Comparison of ENCODE assay signal across 8 cellular contexts in genomic region chr18:75211721-75212625, GRCh38. TPM values are rescaled to one million over a fixed set of nuclear protein-coding genes. Genes with fewer than 3 reads are reported as not detected.
DNase-seq lines count a peak whose midpoint lies in the region; ATAC-seq and TF ChIP-seq lines count a peak whose summit lies in the region.

No MANE protein-coding gene starts in this region.

- TF ChIP-seq EP300 in SK-N-SH (IDR thresholded peaks at IDR 0.05; ENCODE audit: borderline replicate concordance in 1 of 2, low read depth in 1 of 2, low read length in 1 of 2) = no peak

- peak overlapping the region; percentile 86 for H3K4me2 ChIP-seq in SK-N-SH
- peak overlapping the region; percentile 86 for H3K4me2 ChIP-seq in skeletal muscle satellite cell (ENCODE audit: low read length)

- ATAC-seq in SK-N-SH treated with all-trans-retinoic acid at 6 μM for 48 hours = no peak

- 8% methylated on average over 14 of the region's 82 CpGs for WGBS in SK-N-SH (ENCODE audit: low lambda C conversion rate)
- 0 to 1% (median 1%) methylated on average over 7 to 82 of the region's 82 CpGs for WGBS in adrenal gland, 4 donors

- no peaks in the 10 kb centered on the region for H3K27me3 ChIP-seq in SK-N-SH (ENCODE audit: insufficient read depth)
- H3K27me3 ChIP-seq in adrenal gland = no peaks in the 10 kb centered on the region
- H3K27me3 ChIP-seq in iPS-15b (ENCODE audit: control insufficient read depth, insufficient read depth, low read length) = peaks cover 59% of the 10 kb centered on the region
- H3K27me3 ChIP-seq in skeletal muscle satellite cell (ENCODE audit: control insufficient read depth, insufficient read depth, low read length) = no peaks in the 10 kb centered on the region

- peak; percentile 7; the same call in 1 of the 2 replicates for TF ChIP-seq RAD21 in SK-N-SH (IDR thresholded peaks at IDR 0.05; ENCODE audit: low read length)

- H3K4me1 ChIP-seq in SK-N-SH (ENCODE audit: control insufficient read depth in 1 of 2, insufficient read depth in 2 of 2, low read depth in 1 of 2, low read length in 1 of 2) (peaks cover 10 to 29% of the 10 kb centered on the region in 2 experiments; a peak in 3 of 4 replicates), adrenal gland (replicated peaks in 1 of 2) (peaks cover 20 to 35% of the 10 kb centered on the region in 2 donors), iPS-15b (ENCODE audit: control insufficient read depth, insufficient read depth, low read length) (peaks cover 11% of the 10 kb centered on the region), skeletal muscle satellite cell (ENCODE audit: control insufficient read depth, insufficient read depth, low read length) (peaks cover 29% of the 10 kb centered on the region)

- H3K79me2 ChIP-seq in SK-N-SH (ENCODE audit: insufficient read depth) = peaks cover 46% of the 10 kb centered on the region

- TF ChIP-seq POLR2A in adrenal gland (IDR thresholded peaks at IDR 0.05) = peak in 1 of 2 donors; percentile 42

- peak overlapping the region in 1 of 2 experiments; percentile 50; a peak in 1 of 4 replicates for H3K27ac ChIP-seq in SK-N-SH (ENCODE audit: low read depth in 2 of 2, low read length in 1 of 2)
- H3K27ac ChIP-seq in adrenal gland = peak overlapping the region in 3 of 5 donors; percentile 77 to 90 (median 88)

- H3K9me2 ChIP-seq in SK-N-SH = no peaks in the 10 kb centered on the region

- TF ChIP-seq CTCF in SK-N-SH (IDR thresholded peaks at IDR 0.05) (no peak), adrenal gland (IDR thresholded peaks at IDR 0.05) (no peak)

- peaks cover 20% of the 10 kb centered on the region for H3F3A ChIP-seq in SK-N-SH (replicated peaks; ENCODE audit: insufficient read depth)

- POLR2A ChIA-PET in SK-N-SH (lab: Yijun Ruan, JAX) = no interaction called here

- H3K36me3 ChIP-seq in SK-N-SH (replicated peaks in 1 of 2; ENCODE audit: control insufficient read depth in 1 of 2, insufficient read depth in 2 of 2, low read length in 1 of 2) (no peaks in the 10 kb centered on the region), adrenal gland (replicated peaks in 1 of 2) (no peaks in the 10 kb centered on the region), iPS-15b (ENCODE audit: control insufficient read depth, insufficient read depth, low read length) (no peaks in the 10 kb centered on the region), skeletal muscle satellite cell (ENCODE audit: insufficient read depth, low read length) (no peaks in the 10 kb centered on the region)

- CTCF ChIA-PET in SK-N-SH (lab: Yijun Ruan, JAX) = interaction anchor here (1.5 kb wide), 1 partner anchor 44 kb away, joined by 4 read pairs; no protein-coding TSS in a partner anchor

- H2AFZ ChIP-seq in SK-N-SH (ENCODE audit: low read depth) = 0 out of 2 replicates have a peak overlapping the region, but pooled peaks have one; percentile 1

- H3K9me3 ChIP-seq in SK-N-SH (no peaks in the 10 kb centered on the region), adrenal gland (replicated peaks in 1 of 3) (no peaks in the 10 kb centered on the region), iPS-15b (ENCODE audit: control insufficient read depth, insufficient read depth, low read length) (no peaks in the 10 kb centered on the region), skeletal muscle satellite cell (replicated peaks; ENCODE audit: low read length) (no peaks in the 10 kb centered on the region)

- DNase-seq in SK-N-SH (peak; percentile 72), NCI-H69 (lab: John Stamatoyannopoulos, UW) (peak; percentile 88), adrenal gland (peak; percentile 52 to 73 (median 64)), GDM1 (lab: John Stamatoyannopoulos, UW) (no peak), NCI-H1436 (lab: John Stamatoyannopoulos, UW) (no peak)

- H3K9ac ChIP-seq in SK-N-SH (peak overlapping the region; percentile 42; the same call in 1 of the 2 replicates), iPS-15b (ENCODE audit: low read depth, low read length) (no peak overlapping the region), skeletal muscle satellite cell (ENCODE audit: low read depth, low read length) (peak overlapping the region; percentile 76)

- H4K20me1 ChIP-seq in SK-N-SH (ENCODE audit: insufficient read depth) = peaks cover 2% of the 10 kb centered on the region

- intact Hi-C loops in adrenal gland (cut with DNase I) = loop anchor here in 1 of 2 donors (5.0 kb wide), 1 partner anchor 35 kb away; no protein-coding TSS in a partner anchor

- H3K4me3 ChIP-seq in SK-N-SH (ENCODE audit: low read depth in 2 of 2, low read length in 1 of 2) (peak overlapping the region; percentile 63 to 90), adrenal gland (peak overlapping the region in 3 of 4 donors; percentile 18 to 89 (median 57)), iPS-15b (ENCODE audit: low read depth, low read length) (peak overlapping the region; percentile 46), skeletal muscle satellite cell (ENCODE audit: low read length) (peak overlapping the region; percentile 78)

TF ChIP-seq in SK-N-SH, 30 proteins besides CTCF, POLR2A, EP300 and RAD21 (continues in another document):
- no peak for TF ChIP-seq SMC3 (IDR thresholded peaks at IDR 0.05; ENCODE audit: low read depth, low read length)
- TF ChIP-seq CHD2 (IDR thresholded peaks at IDR 0.05; ENCODE audit: low read length, partially characterized antibody) = no peak
- no peak for TF ChIP-seq GABPA (IDR thresholded peaks at IDR 0.05; ENCODE audit: low read depth)
- TF ChIP-seq RXRA (IDR thresholded peaks at IDR 0.05; ENCODE audit: borderline replicate concordance, low read depth) = no peak
- no peak for TF ChIP-seq MXI1 (IDR thresholded peaks at IDR 0.05; ENCODE audit: low read depth, low read length)
- TF ChIP-seq EZH2phosphoT487 (IDR thresholded peaks at IDR 0.05; ENCODE audit: borderline replicate concordance, low read depth) = no peak
- no peak for TF ChIP-seq ZBTB33 (IDR thresholded peaks at IDR 0.05; ENCODE audit: borderline replicate concordance, low read depth)
- no peak for TF ChIP-seq FOXJ3 (CRISPR knock-in tag; IDR thresholded peaks at IDR 0.05)
- no peak for TF ChIP-seq NFIC (IDR thresholded peaks at IDR 0.05; ENCODE audit: borderline replicate concordance)
- TF ChIP-seq NRF1 (IDR thresholded peaks at IDR 0.05; ENCODE audit: low read depth, low read length) = no peak
- no peak for TF ChIP-seq JUND (IDR thresholded peaks at IDR 0.05)

TF ChIP-seq in SK-N-SH treated with all-trans-retinoic acid at 6 μM for 48 hours, 23 proteins besides CTCF, POLR2A, EP300 and RAD21:
- TF ChIP-seq TCF4 (CRISPR knock-in tag; IDR thresholded peaks at IDR 0.05; ENCODE audit: borderline replicate concordance) (no peak), ZFP30 (CRISPR knock-in tag; IDR thresholded peaks at IDR 0.05) (no peak)

RNA-seq across cellular contexts. Expression of gene TSHZ1, which starts 1.4 kb away (rescaled TPM):
- polyA plus RNA-seq in SK-N-SH (2012; rRNA removed) (2.6 and 2.8 TPM in 2 replicates), adrenal gland (10 to 100 TPM in 1 of 3 donors, 1 to 10 TPM in 2; 6.8 to 10.1 (median 7.7) TPM)
- 2.5 and 3.0 TPM in 2 replicates for polyA plus RNA-seq in SK-N-SH (2012; cell fraction: cytosol; rRNA removed)
- polyA plus RNA-seq in SK-N-SH (2012; cell fraction: nucleus; rRNA removed) = 3.4 and 3.5 TPM in 2 replicates
- 10 to 100 TPM; 10.2 to 25.0 (median 18.0) TPM for total RNA-seq in adrenal gland
- total RNA-seq in skeletal muscle satellite cell (2012; rRNA removed) = 4.6 and 6.1 TPM in 2 replicates

RNA-seq across cellular contexts. Expression of gene PTGR3, which starts 3.0 kb away (rescaled TPM):
- polyA plus RNA-seq in SK-N-SH (2012; rRNA removed) (20.7 and 27.1 TPM in 2 replicates), adrenal gland (10 to 100 TPM in 1 of 3 donors, 1 to 10 TPM in 2; 9.6 to 16.3 (median 9.9) TPM)
- 21.0 and 23.2 TPM in 2 replicates for polyA plus RNA-seq in SK-N-SH (2012; cell fraction: cytosol; rRNA removed)
- 39.3 and 40.7 TPM in 2 replicates for polyA plus RNA-seq in SK-N-SH (2012; cell fraction: nucleus; rRNA removed)
- 10 to 100 TPM in 7 of 8 donors, 1 to 10 TPM in 1; 8.8 to 40.2 (median 24.1) TPM for total RNA-seq in adrenal gland
- 9.9 and 12.7 TPM in 2 replicates for total RNA-seq in skeletal muscle satellite cell (2012; rRNA removed)

Comparison
In these comparisons a context has a peak if more than half of its experiments do, and no peak if none do; other contexts are left out.
1. DNase-seq: peak in SK-N-SH (single experiment), NCI-H69 (single experiment) and adrenal gland (7 of 7); none in GDM1 (single experiment) and NCI-H1436 (single experiment).
2. Peak in every context shown above with its lines, with median percentiles within 50 percentile points of each other: H3K4me3 ChIP-seq.